ENCODE assay signal across 23 cellular contexts in genomic region chr14:96400495-96400894, GRCh38. TPM values are rescaled to one million over a fixed set of nuclear protein-coding genes. Genes with fewer than 3 reads are reported as not detected.
DNase-seq lines count a peak whose midpoint lies in the region; ATAC-seq and TF ChIP-seq lines count a peak whose summit lies in the region.
"Had no signal": no experiment of that assay in that cellular context is flagged by ENCODE, and none has a peak within 500 bp of the region (broad histone marks: within the 10 kb centered on the region; RNA-seq: fewer than 3 reads in every experiment).

No MANE protein-coding gene starts in this region.

- peak; percentile 45 for DNase-seq in activated CD4-positive, alpha-beta T cell treated with anti-CD3 and anti-CD28 coated beads, Interleukin-2, amount 10 ng/mL, durations not matched to agents 24 days and 14 days
- no peak for DNase-seq in activated CD4-positive, alpha-beta T cell treated with anti-CD3 and anti-CD28 coated beads, Interleukin-2, amount 10 ng/mL, durations not matched to agents 7 days and 5 days
- peak in 38 of 42 donors; percentile 31 to 86 (median 67) for DNase-seq in head of caudate nucleus
- DNase-seq in pons (ENCODE audit: low spot score): peak; percentile 95
- DNase-seq in HFFc6: no peak
- DNase-seq in GM23338 (ENCODE audit: low spot score): no peak
- DNase-seq in NCI-H748 treated with DMSO at 0.1 percent for 48 hours (lab: John Stamatoyannopoulos, UW): no peak
- no peak for DNase-seq in cardiac septum (ENCODE audit: low spot score)
- DNase-seq: AML-193; CD4-positive, CD25-positive, alpha-beta regulatory T cell; COR-L47; DMS 273 treated with DMSO at 0.1 percent for 48 hours; GF-D8; GOT3; NCI-H187; NCI-H226; NCI-H524 treated with DMSO at 0.1 percent for 48 hours; PC-3; RPMI8226; SHP77 treated with DMSO at 0.1 percent for 48 hours; SK-N-SH had no signal

- H3K4me3 Mint-ChIP-seq in activated CD4-positive, alpha-beta T cell treated with anti-CD3 and anti-CD28 coated beads, Interleukin-2, amount 10 ng/mL, durations not matched to agents 24 days and 14 days: no peak overlapping the region
- no peak overlapping the region for H3K4me3 Mint-ChIP-seq in activated CD4-positive, alpha-beta T cell treated with anti-CD3 and anti-CD28 coated beads, Interleukin-2, amount 10 ng/mL, durations not matched to agents 7 days and 5 days
- H3K4me3 Mint-ChIP-seq in HFFc6: no peak overlapping the region
- H3K4me3 Mint-ChIP-seq in GM23338: no peak overlapping the region
- H3K4me3 Mint-ChIP-seq: CD4-positive, CD25-positive, alpha-beta regulatory T cell had no signal

- no peaks in the 10 kb centered on the region for H3K4me1 Mint-ChIP-seq in activated CD4-positive, alpha-beta T cell treated with anti-CD3 and anti-CD28 coated beads, Interleukin-2, amount 10 ng/mL, durations not matched to agents 24 days and 14 days
- no peaks in the 10 kb centered on the region for H3K4me1 Mint-ChIP-seq in activated CD4-positive, alpha-beta T cell treated with anti-CD3 and anti-CD28 coated beads, Interleukin-2, amount 10 ng/mL, durations not matched to agents 7 days and 5 days
- H3K4me1 Mint-ChIP-seq in HFFc6 (ENCODE audit: low read depth): no peaks in the 10 kb centered on the region
- no peaks in the 10 kb centered on the region; the same call in 2 of the 3 replicates for H3K4me1 Mint-ChIP-seq in GM23338
- H3K4me1 Mint-ChIP-seq: CD4-positive, CD25-positive, alpha-beta regulatory T cell had no signal

- peaks cover 13% of the 10 kb centered on the region for H3K27me3 Mint-ChIP-seq in activated CD4-positive, alpha-beta T cell treated with anti-CD3 and anti-CD28 coated beads, Interleukin-2, amount 10 ng/mL, durations not matched to agents 24 days and 14 days
- H3K27me3 Mint-ChIP-seq in activated CD4-positive, alpha-beta T cell treated with anti-CD3 and anti-CD28 coated beads, Interleukin-2, amount 10 ng/mL, durations not matched to agents 7 days and 5 days: peaks cover 4% of the 10 kb centered on the region
- H3K27me3 Mint-ChIP-seq in HFFc6 (ENCODE audit: insufficient read depth) (peaks cover 46% of the 10 kb centered on the region), GM23338 (ENCODE audit: insufficient read depth, low read depth, poor library complexity) (peaks cover 4% of the 10 kb centered on the region)

- H2AFZ ChIP-seq in GM23338: no peak overlapping the region

- H3K27ac ChIP-seq in GM23338 (ENCODE audit: low read depth): no peak overlapping the region
- H3K27ac ChIP-seq: 22Rv1 had no signal

- TF ChIP-seq CTCF in HFFc6 (IDR thresholded peaks at IDR 0.05) (no peak), GM23338 (conservative IDR thresholded peaks at IDR 0.05; ENCODE audit: low read depth in 2 of 2) (no peak)

- H3K79me2 ChIP-seq in GM23338 (replicated peaks; ENCODE audit: insufficient read depth): no peaks in the 10 kb centered on the region

- H3K4me3 ChIP-seq in GM23338: no peak overlapping the region

- H3K9me2 ChIP-seq in GM23338 (ENCODE audit: insufficient read depth): no peaks in the 10 kb centered on the region
- H3K9me2 ChIP-seq: SK-N-SH had no signal

- POLR2A ChIA-PET in activated CD4-positive, alpha-beta T cell treated with anti-CD3 and anti-CD28 coated beads, Interleukin-2, amount 10 ng/mL, durations not matched to agents 7 days and 5 days (lab: Charles Lee): no interaction called here

- no peak for ATAC-seq in GM23338
- ATAC-seq: HCT116, PC-3 had no signal

- no peaks in the 10 kb centered on the region for H3F3A ChIP-seq in GM23338 (replicated peaks; ENCODE audit: low read depth)

- no peaks in the 10 kb centered on the region for H3K27me3 ChIP-seq in GM23338 (ENCODE audit: insufficient read depth)

- CTCF ChIA-PET in activated CD4-positive, alpha-beta T cell treated with anti-CD3 and anti-CD28 coated beads, Interleukin-2, amount 10 ng/mL, durations not matched to agents 7 days and 5 days (lab: Charles Lee): no interaction called here

- H3K9me3 Mint-ChIP-seq in activated CD4-positive, alpha-beta T cell treated with anti-CD3 and anti-CD28 coated beads, Interleukin-2, amount 10 ng/mL, durations not matched to agents 24 days and 14 days: no peaks in the 10 kb centered on the region
- H3K9me3 Mint-ChIP-seq in activated CD4-positive, alpha-beta T cell treated with anti-CD3 and anti-CD28 coated beads, Interleukin-2, amount 10 ng/mL, durations not matched to agents 7 days and 5 days: no peaks in the 10 kb centered on the region
- no peaks in the 10 kb centered on the region for H3K9me3 Mint-ChIP-seq in HFFc6
- H3K9me3 Mint-ChIP-seq in GM23338: no peaks in the 10 kb centered on the region
- H3K9me3 Mint-ChIP-seq: CD4-positive, CD25-positive, alpha-beta regulatory T cell had no signal

- H3K36me3 Mint-ChIP-seq in activated CD4-positive, alpha-beta T cell treated with anti-CD3 and anti-CD28 coated beads, Interleukin-2, amount 10 ng/mL, durations not matched to agents 24 days and 14 days (ENCODE audit: low read depth): no peaks in the 10 kb centered on the region
- H3K36me3 Mint-ChIP-seq in activated CD4-positive, alpha-beta T cell treated with anti-CD3 and anti-CD28 coated beads, Interleukin-2, amount 10 ng/mL, durations not matched to agents 7 days and 5 days (ENCODE audit: low read depth): no peaks in the 10 kb centered on the region
- no peaks in the 10 kb centered on the region for H3K36me3 Mint-ChIP-seq in HFFc6 (ENCODE audit: low read depth)
- H3K36me3 Mint-ChIP-seq in GM23338 (ENCODE audit: low read depth): no peaks in the 10 kb centered on the region
- H3K36me3 Mint-ChIP-seq: CD4-positive, CD25-positive, alpha-beta regulatory T cell had no signal

- intact Hi-C loops in activated CD4-positive, alpha-beta T cell treated with anti-CD3 and anti-CD28 coated beads, Interleukin-2, amount 10 ng/mL, durations not matched to agents 24 days and 14 days (cut with micrococcal nuclease): no loop called here
- intact Hi-C loops in head of caudate nucleus (cut with DNase I): loop anchor here (5.0 kb wide), 1 partner anchor 43 kb away; no protein-coding TSS in a partner anchor
- intact Hi-C loops in cardiac septum (cut with DNase I): no loop called here

- H4K20me1 ChIP-seq in GM23338 (replicated peaks; ENCODE audit: insufficient read depth): no peaks in the 10 kb centered on the region

- no peak overlapping the region for H3K27ac Mint-ChIP-seq in activated CD4-positive, alpha-beta T cell treated with anti-CD3 and anti-CD28 coated beads, Interleukin-2, amount 10 ng/mL, durations not matched to agents 24 days and 14 days
- no peak overlapping the region for H3K27ac Mint-ChIP-seq in activated CD4-positive, alpha-beta T cell treated with anti-CD3 and anti-CD28 coated beads, Interleukin-2, amount 10 ng/mL, durations not matched to agents 7 days and 5 days
- no peak overlapping the region for H3K27ac Mint-ChIP-seq in HFFc6
- no peak overlapping the region for H3K27ac Mint-ChIP-seq in GM23338

- H3K4me1 ChIP-seq in GM23338 (ENCODE audit: insufficient read depth): no peaks in the 10 kb centered on the region

- no peaks in the 10 kb centered on the region for H3K36me3 ChIP-seq in GM23338 (ENCODE audit: insufficient read depth)

- no peak overlapping the region for H3K4me2 ChIP-seq in GM23338
- H3K4me2 ChIP-seq: SK-N-SH had no signal

TF ChIP-seq in GM23338, 12 proteins besides CTCF, POLR2A, EP300 and RAD21 (continues in another document):
- no peak for TF ChIP-seq ZNF331 (CRISPR knock-in tag; IDR thresholded peaks at IDR 0.05; ENCODE audit: low read depth)

RNA-seq across cellular contexts. Expression of gene AK7, which starts 8.6 kb away (rescaled TPM):
- total RNA-seq in activated CD4-positive, alpha-beta T cell treated with anti-CD3 and anti-CD28 coated beads, Interleukin-2, amount 10 ng/mL, durations not matched to agents 24 days and 14 days: 0.28 TPM in 1 of 2 replicates, not detected in the other
- total RNA-seq in activated CD4-positive, alpha-beta T cell treated with anti-CD3 and anti-CD28 coated beads, Interleukin-2, amount 10 ng/mL, durations not matched to agents 7 days and 5 days: under 1 TPM; 0.56 to 0.74 TPM
- not detected for total RNA-seq in HFFc6 (2021; fragmentation: NEBNext Ultra II Directional; extraction: Animal tissue kit (Norgen Biotek cat#: 25700))
- total RNA-seq in GM23338 (2014; rRNA removed; shearing (Covaris generic)): 6.2 and 13.0 TPM in 2 replicates
- polyA plus RNA-seq in GM23338 (2016; fragmentation: Nextera tagmentation; extraction: Ambion mirVana): 4.3 and 5.6 TPM in 2 replicates
- 0.62 TPM for total RNA-seq in cardiac septum
- total RNA-seq: CD4-positive, CD25-positive, alpha-beta regulatory T cell; PC-3 had no signal

RNA-seq across cellular contexts. Expression of gene GSKIP, which starts 37.2 kb away (rescaled TPM):
- total RNA-seq in activated CD4-positive, alpha-beta T cell treated with anti-CD3 and anti-CD28 coated beads, Interleukin-2, amount 10 ng/mL, durations not matched to agents 24 days and 14 days: 16.3 and 19.3 TPM in 2 replicates
- total RNA-seq in activated CD4-positive, alpha-beta T cell treated with anti-CD3 and anti-CD28 coated beads, Interleukin-2, amount 10 ng/mL, durations not matched to agents 7 days and 5 days: 10 to 100 TPM; 17.3 to 23.9 TPM
- 10 to 100 TPM; 23.1 to 37.3 (median 27.2) TPM for total RNA-seq in HFFc6 (2021; fragmentation: NEBNext Ultra II Directional; extraction: Animal tissue kit (Norgen Biotek cat#: 25700))
- total RNA-seq in GM23338 (2014; rRNA removed; shearing (Covaris generic)): 50.9 and 58.8 TPM in 2 replicates
- polyA plus RNA-seq in GM23338 (2016; fragmentation: Nextera tagmentation; extraction: Ambion mirVana): 15.0 and 17.4 TPM in 2 replicates
- total RNA-seq in cardiac septum: 14.6 TPM

RNA-seq across cellular contexts. Expression of gene ATG2B, which starts 37.4 kb away (rescaled TPM):
- total RNA-seq in activated CD4-positive, alpha-beta T cell treated with anti-CD3 and anti-CD28 coated beads, Interleukin-2, amount 10 ng/mL, durations not matched to agents 24 days and 14 days: 22.8 and 26.1 TPM in 2 replicates
- 10 to 100 TPM; 17.2 to 18.9 TPM for total RNA-seq in activated CD4-positive, alpha-beta T cell treated with anti-CD3 and anti-CD28 coated beads, Interleukin-2, amount 10 ng/mL, durations not matched to agents 7 days and 5 days
- 10 to 100 TPM; 13.1 to 17.7 (median 15.9) TPM for total RNA-seq in HFFc6 (2021; fragmentation: NEBNext Ultra II Directional; extraction: Animal tissue kit (Norgen Biotek cat#: 25700))
- total RNA-seq in GM23338 (2014; rRNA removed; shearing (Covaris generic)): 11.0 and 15.4 TPM in 2 replicates
- 2.1 and 3.8 TPM in 2 replicates for polyA plus RNA-seq in GM23338 (2016; fragmentation: Nextera tagmentation; extraction: Ambion mirVana)
- 14.2 TPM for total RNA-seq in cardiac septum

Comparison
In these comparisons a context has a peak if more than half of its experiments do, and no peak if none do; other contexts are left out.
1. DNase-seq: peak in activated CD4-positive, alpha-beta T cell treated with anti-CD3 and anti-CD28 coated beads, Interleukin-2, amount 10 ng/mL, durations not matched to agents 24 days and 14 days (single experiment), head of caudate nucleus (38 of 42) and pons (single experiment); none in activated CD4-positive, alpha-beta T cell treated with anti-CD3 and anti-CD28 coated beads, Interleukin-2, amount 10 ng/mL, durations not matched to agents 7 days and 5 days (single experiment), HFFc6 (single experiment), GM23338 (single experiment), NCI-H748 treated with DMSO at 0.1 percent for 48 hours (single experiment) and cardiac septum (single experiment).